ENCODE assay signal across 1 cellular context in genomic region chr1:155687705-155688317, GRCh38.
TF ChIP-seq lines count a peak whose summit lies in the region.

No MANE protein-coding gene starts in this region.

TF ChIP-seq in HepG2, 621 proteins besides CTCF, POLR2A, EP300 and RAD21 (continued from another document):
- TF ChIP-seq MTERF4 (CRISPR knock-in tag; IDR thresholded peaks at IDR 0.05) (peak; percentile 15), NRL (CRISPR knock-in tag; IDR thresholded peaks at IDR 0.05; ENCODE audit: borderline replicate concordance) (0 out of 2 replicates have a peak, but pooled peaks have one; percentile 7), HMGXB4 (CRISPR knock-in tag; IDR thresholded peaks at IDR 0.05; ENCODE audit: borderline replicate concordance in 1 of 2, low read depth in 1 of 2) (0 out of 4 replicates have a peak, but pooled peaks of 1 of the 2 experiments have one; percentile 4), POGZ (CRISPR knock-in tag; IDR thresholded peaks at IDR 0.05) (0 out of 2 replicates have a peak, but pooled peaks have one; percentile 2), ZSCAN21 (CRISPR knock-in tag; IDR thresholded peaks at IDR 0.05; ENCODE audit: borderline replicate concordance) (peak; percentile 27; the same call in 1 of the 2 replicates), CCDC6 (CRISPR knock-in tag; IDR thresholded peaks at IDR 0.05) (peak; percentile 29; the same call in 1 of the 2 replicates), ZNF451 (CRISPR knock-in tag; IDR thresholded peaks at IDR 0.05) (peak; percentile 18), ZNF572 (CRISPR knock-in tag; IDR thresholded peaks at IDR 0.05) (0 out of 2 replicates have a peak, but pooled peaks have one; percentile 50), SIN3A (IDR thresholded peaks at IDR 0.05; ENCODE audit: borderline replicate concordance, low read depth, low read length) (0 out of 2 replicates have a peak, but pooled peaks have one; percentile 28), HIVEP1 (CRISPR knock-in tag; IDR thresholded peaks at IDR 0.05) (0 out of 2 replicates have a peak, but pooled peaks have one; percentile 34), ZNF281 (CRISPR knock-in tag; IDR thresholded peaks at IDR 0.05; ENCODE audit: borderline replicate concordance) (peak; percentile 33; the same call in 1 of the 2 replicates)
- TF ChIP-seq, protein P1, sequence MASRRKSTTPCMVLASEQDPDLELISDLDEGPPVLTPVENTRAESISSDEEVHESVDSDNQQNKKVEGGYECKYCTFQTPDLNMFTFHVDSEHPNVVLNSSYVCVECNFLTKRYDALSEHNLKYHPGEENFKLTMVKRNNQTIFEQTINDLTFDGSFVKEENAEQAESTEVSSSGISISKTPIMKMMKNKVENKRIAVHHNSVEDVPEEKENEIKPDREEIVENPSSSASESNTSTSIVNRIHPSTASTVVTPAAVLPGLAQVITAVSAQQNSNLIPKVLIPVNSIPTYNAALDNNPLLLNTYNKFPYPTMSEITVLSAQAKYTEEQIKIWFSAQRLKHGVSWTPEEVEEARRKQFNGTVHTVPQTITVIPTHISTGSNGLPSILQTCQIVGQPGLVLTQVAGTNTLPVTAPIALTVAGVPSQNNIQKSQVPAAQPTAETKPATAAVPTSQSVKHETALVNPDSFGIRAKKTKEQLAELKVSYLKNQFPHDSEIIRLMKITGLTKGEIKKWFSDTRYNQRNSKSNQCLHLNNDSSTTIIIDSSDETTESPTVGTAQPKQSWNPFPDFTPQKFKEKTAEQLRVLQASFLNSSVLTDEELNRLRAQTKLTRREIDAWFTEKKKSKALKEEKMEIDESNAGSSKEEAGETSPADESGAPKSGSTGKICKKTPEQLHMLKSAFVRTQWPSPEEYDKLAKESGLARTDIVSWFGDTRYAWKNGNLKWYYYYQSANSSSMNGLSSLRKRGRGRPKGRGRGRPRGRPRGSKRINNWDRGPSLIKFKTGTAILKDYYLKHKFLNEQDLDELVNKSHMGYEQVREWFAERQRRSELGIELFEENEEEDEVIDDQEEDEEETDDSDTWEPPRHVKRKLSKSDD (CRISPR knock-in tag; IDR thresholded peaks at IDR 0.05; ENCODE audit: low read depth), result peak; percentile 44; the same call in 1 of the 2 replicates
- TF ChIP-seq, protein P2, sequence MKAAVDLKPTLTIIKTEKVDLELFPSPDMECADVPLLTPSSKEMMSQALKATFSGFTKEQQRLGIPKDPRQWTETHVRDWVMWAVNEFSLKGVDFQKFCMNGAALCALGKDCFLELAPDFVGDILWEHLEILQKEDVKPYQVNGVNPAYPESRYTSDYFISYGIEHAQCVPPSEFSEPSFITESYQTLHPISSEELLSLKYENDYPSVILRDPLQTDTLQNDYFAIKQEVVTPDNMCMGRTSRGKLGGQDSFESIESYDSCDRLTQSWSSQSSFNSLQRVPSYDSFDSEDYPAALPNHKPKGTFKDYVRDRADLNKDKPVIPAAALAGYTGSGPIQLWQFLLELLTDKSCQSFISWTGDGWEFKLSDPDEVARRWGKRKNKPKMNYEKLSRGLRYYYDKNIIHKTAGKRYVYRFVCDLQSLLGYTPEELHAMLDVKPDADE (CRISPR knock-in tag; IDR thresholded peaks at IDR 0.05), result peak; percentile 21; the same call in 1 of the 2 replicates
